In the genomic region with DNA sequence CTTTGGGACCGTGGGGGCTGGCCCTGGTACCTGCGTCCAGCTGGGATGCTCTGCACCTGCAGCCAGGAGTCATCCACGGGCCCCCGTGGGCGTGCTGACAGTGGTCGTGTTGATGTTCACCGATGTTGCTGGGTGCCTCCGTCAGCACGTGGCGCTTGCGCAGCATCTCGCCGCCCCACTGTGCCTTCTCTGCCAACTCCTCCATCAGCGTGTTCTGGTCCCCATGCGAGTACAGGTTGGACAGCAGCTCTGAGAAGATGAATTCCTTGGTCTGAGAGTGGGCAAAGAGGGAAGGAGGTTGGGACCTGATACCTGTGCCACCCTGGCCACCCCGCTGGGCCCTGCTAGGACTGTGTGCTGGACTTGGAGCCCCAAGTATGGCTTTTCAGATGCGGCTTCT, we compare ENCODE assay signal across 21 cellular contexts.
DNase-seq lines count a peak whose midpoint lies in the region; ATAC-seq and TF ChIP-seq lines count a peak whose summit lies in the region.
"Had no signal": no experiment of that assay in that cellular context is flagged by ENCODE, and none has a peak within 500 bp of the region (broad histone marks: within the 10 kb centered on the region; RNA-seq: fewer than 3 reads in every experiment).

No MANE protein-coding gene starts in this region.

- ATAC-seq in Right ventricle myocardium inferior: no peak
- no peak for ATAC-seq in left lung
- ATAC-seq in foreskin keratinocyte: no peak
- no peak for ATAC-seq in HG03378 (IDR thresholded peaks at IDR 0.05; ENCODE audit: unreplicated experiment)

- H3K27ac ChIP-seq in right atrium auricular region (peak overlapping the region in 1 of 2 donors; percentile 59), left lung (no peak overlapping the region), sigmoid colon (peak overlapping the region in 3 of 4 donors; percentile 71 to 78 (median 73)), foreskin keratinocyte (no peak overlapping the region)
- H3K27ac ChIP-seq: BLaER1 treated with 17β-estradiol and CSF1 and Interleukin-3, amounts not matched to agents 10 nM and 100 nM had no signal

- H3K36me3 ChIP-seq in right atrium auricular region (no peaks in the 10 kb centered on the region), left lung (no peaks in the 10 kb centered on the region), sigmoid colon (no peaks in the 10 kb centered on the region)
- H3K36me3 ChIP-seq: BLaER1 treated with 17β-estradiol and CSF1 and Interleukin-3, amounts not matched to agents 10 nM and 100 nM had no signal

- no peak overlapping the region for H3K4me3 ChIP-seq in right atrium auricular region
- no peak overlapping the region for H3K4me3 ChIP-seq in left lung
- H3K4me3 ChIP-seq in sigmoid colon: no peak overlapping the region
- H3K4me3 ChIP-seq: BLaER1 treated with 17β-estradiol and CSF1 and Interleukin-3, amounts not matched to agents 10 nM and 100 nM had no signal

- H3K27me3 ChIP-seq in right atrium auricular region (no peaks in the 10 kb centered on the region), left lung (no peaks in the 10 kb centered on the region), sigmoid colon (no peaks in the 10 kb centered on the region), foreskin keratinocyte (no peaks in the 10 kb centered on the region)
- H3K27me3 ChIP-seq: BLaER1 treated with 17β-estradiol and CSF1 and Interleukin-3, amounts not matched to agents 10 nM and 100 nM had no signal

- TF ChIP-seq POLR2A in sigmoid colon (IDR thresholded peaks at IDR 0.05): no peak

- H3K4me1 ChIP-seq in right atrium auricular region (peaks cover 0 to 39% of the 10 kb centered on the region in 2 donors), left lung (no peaks in the 10 kb centered on the region), sigmoid colon (peaks cover 0 to 24% (median 13%) of the 10 kb centered on the region in 4 donors), foreskin keratinocyte (no peaks in the 10 kb centered on the region)

- H3K9me3 ChIP-seq in right atrium auricular region: no peaks in the 10 kb centered on the region
- H3K9me3 ChIP-seq in left lung: no peaks in the 10 kb centered on the region
- no peaks in the 10 kb centered on the region for H3K9me3 ChIP-seq in sigmoid colon
- H3K9me3 ChIP-seq: BLaER1 treated with 17β-estradiol and CSF1 and Interleukin-3, amounts not matched to agents 10 nM and 100 nM had no signal

- TF ChIP-seq CTCF in right atrium auricular region (IDR thresholded peaks at IDR 0.05) (no peak), left lung (IDR thresholded peaks at IDR 0.05) (no peak), sigmoid colon (IDR thresholded peaks at IDR 0.05) (no peak), foreskin keratinocyte (conservative IDR thresholded peaks at IDR 0.05) (no peak)

- WGBS in sigmoid colon, 2 donors: 93 to 94% methylated on average over 17 of the region's 17 CpGs

- intact Hi-C loops in Right ventricle myocardium inferior (cut with DNase I) (loop anchor here (5.0 kb wide), 1 partner anchor 62 kb away; the partner anchor contains the start of gene ADAMTS7), left lung (cut with DNase I) (no loop called here), sigmoid colon (cut with DNase I) (loop anchor here (5.0 kb wide), 2 partner anchors 38 to 108 kb away; partner anchors contain the start of gene CHRNB4)

- DNase-seq in right atrium auricular region (ENCODE audit: low spot score) (peak; percentile 54), Right ventricle myocardium inferior (ENCODE audit: missing footprints) (no peak), left lung (peak; percentile 30 to 75), sigmoid colon (peak; percentile 59), foreskin keratinocyte (no peak), NCI-H1436 (lab: John Stamatoyannopoulos, UW) (no peak), DMS53 treated with DMSO at 0.1 percent for 48 hours (lab: John Stamatoyannopoulos, UW; ENCODE audit: unreplicated experiment) (no peak)
- DNase-seq: CD8-positive, alpha-beta memory T cell; GF-D8; GOT3; IMR-90; Kasumi-1; MM.1S; NCI-H1105; NCI-H1694 treated with DMSO at 0.1 percent for 48 hours; NCI-H2107; NCI-H2227 treated with DMSO at 0.1 percent for 48 hours; NCI-H524; Right ventricle myocardium superior had no signal

- no peak for TF ChIP-seq EP300 in sigmoid colon (IDR thresholded peaks at IDR 0.05)

Comparison
In these comparisons a context has a peak if more than half of its experiments do, and no peak if none do; other contexts are left out.
1. DNase-seq: peak in right atrium auricular region (single experiment), left lung (2 of 2) and sigmoid colon (single experiment); none in Right ventricle myocardium inferior (single experiment), foreskin keratinocyte (0 of 2), NCI-H1436 (single experiment) and DMS53 treated with DMSO at 0.1 percent for 48 hours (single experiment).
2. H3K27ac ChIP-seq: peak in sigmoid colon (3 of 4); none in left lung (0 of 2) and foreskin keratinocyte (single experiment).
3. intact Hi-C loops: an anchor here in Right ventricle myocardium inferior (5.0 kb wide) and sigmoid colon (5.0 kb wide); none called in left lung.